Comparison of ENCODE assay signal across 13 cellular contexts in genomic region chr7:235576-236395, GRCh38. TPM values are rescaled to one million over a fixed set of nuclear protein-coding genes. Genes with fewer than 3 reads are reported as not detected.
DNase-seq lines count a peak whose midpoint lies in the region; ATAC-seq and TF ChIP-seq lines count a peak whose summit lies in the region.
"Had no signal": no experiment of that assay in that cellular context is flagged by ENCODE, and none has a peak within 500 bp of the region (broad histone marks: within the 10 kb centered on the region; RNA-seq: fewer than 3 reads in every experiment).

No MANE protein-coding gene starts in this region.

- H3K27ac ChIP-seq in AG04450 (ENCODE audit: low read depth, low read length) = peak overlapping the region; percentile 70
- no peak overlapping the region for H3K27ac ChIP-seq in Karpas-422 (ENCODE audit: low read length)

- H3K9me2 ChIP-seq in Karpas-422 (replicated peaks; ENCODE audit: insufficient read depth, low read length) = no peaks in the 10 kb centered on the region

- no peak overlapping the region for H3K9ac ChIP-seq in Karpas-422 (ENCODE audit: low read length)

- ATAC-seq in sciatic nerve = peak; percentile 1
- no peak for ATAC-seq in HG02623 (IDR thresholded peaks at IDR 0.05; ENCODE audit: unreplicated experiment)
- ATAC-seq in HG03378 (IDR thresholded peaks at IDR 0.05; ENCODE audit: unreplicated experiment) = no peak
- ATAC-seq: SK-N-SH treated with all-trans-retinoic acid at 6 μM for 48 hours had no signal

- CTCF ChIA-PET in AG04450 (lab: Charles Lee) = no interaction called here

- no peaks in the 10 kb centered on the region for H4K20me1 ChIP-seq in Karpas-422 (ENCODE audit: insufficient read depth, low read depth, low read length)

- no peak overlapping the region for H3K4me2 ChIP-seq in Karpas-422 (ENCODE audit: low read depth, low read length, poor library complexity, severe bottlenecking)

- no peak overlapping the region for H3K4me3 ChIP-seq in AG04450 (ENCODE audit: low read depth, low read length)
- no peak overlapping the region for H3K4me3 ChIP-seq in Karpas-422 (ENCODE audit: low read length)
- H3K4me3 ChIP-seq: mucosa of descending colon had no signal

- no peak overlapping the region for H2AFZ ChIP-seq in Karpas-422 (ENCODE audit: low read length)

- POLR2A ChIA-PET in AG04450 (lab: Yijun Ruan, JAX) = interaction anchor here (0.9 to 2.1 kb wide), 4 partner anchors 13 to 44 kb away, joined by 3 to 17 read pairs (median 4); partner anchors contain the start of gene FAM20C

- H3K9me3 ChIP-seq in AG04450 (ENCODE audit: control insufficient read depth, insufficient read depth, low read length) = peaks cover 6% of the 10 kb centered on the region; the same call in 1 of the 2 replicates
- no peaks in the 10 kb centered on the region; the same call in 1 of the 2 replicates for H3K9me3 ChIP-seq in Karpas-422 (ENCODE audit: low read length)
- H3K9me3 ChIP-seq: mucosa of descending colon had no signal

- H3K36me3 ChIP-seq in Karpas-422 (ENCODE audit: insufficient read depth, low read length) = no peaks in the 10 kb centered on the region

- H3K27me3 ChIP-seq in AG04450 (ENCODE audit: control insufficient read depth, insufficient read depth, low read length) = no peaks in the 10 kb centered on the region
- H3K27me3 ChIP-seq in Karpas-422 (ENCODE audit: low read length) = no peaks in the 10 kb centered on the region

- H3K79me2 ChIP-seq in Karpas-422 (ENCODE audit: low read length) = no peaks in the 10 kb centered on the region

- no peaks in the 10 kb centered on the region for H3K4me1 ChIP-seq in Karpas-422 (ENCODE audit: low read length)

- TF ChIP-seq CTCF in AG04450 (IDR thresholded peaks at IDR 0.05; ENCODE audit: low read depth, low read length) = no peak

- intact Hi-C loops in sciatic nerve (cut with DNase I) = no loop called here

- DNase-seq in AG04450 (ENCODE audit: low read depth, low spot score) (no peak), cerebellum (ENCODE audit: low spot score) (peak; percentile 82), kidney tubule cell (ENCODE audit: low spot score) (peak; percentile 18), sciatic nerve (ENCODE audit: low spot score) (no peak), SHP77 treated with DMSO at 0.1 percent for 48 hours (lab: John Stamatoyannopoulos, UW) (no peak), Karpas-422 (no peak)
- DNase-seq: mucosa of descending colon, NCI-H2081 had no signal

RNA-seq across cellular contexts. Expression of gene FAM20C, which starts 43.4 kb away (rescaled TPM):
- polyA plus RNA-seq in AG04450 (2011; rRNA removed) = 34.5 and 44.6 TPM in 2 replicates
- 39.0 and 42.8 TPM in 2 replicates for polyA minus RNA-seq in AG04450 (2011; rRNA and poly(A)+ RNA removed)
- total RNA-seq in cerebellum = 19.8 TPM
- 57.0 TPM for total RNA-seq in sciatic nerve
- total RNA-seq in Karpas-422 (2014; rRNA removed; shearing (Covaris generic); ENCODE audit: low replicate concordance) = not detected in 2 replicates

RNA-seq across cellular contexts. Expression of gene FOXL3, which starts 54.2 kb away (rescaled TPM):
- not detected in 2 replicates for polyA plus RNA-seq in AG04450 (2011; rRNA removed)
- polyA minus RNA-seq in AG04450 (2011; rRNA and poly(A)+ RNA removed) = not detected in 2 replicates
- total RNA-seq in cerebellum (not detected), sciatic nerve (not detected)
- not detected in 2 replicates for total RNA-seq in Karpas-422 (2014; rRNA removed; shearing (Covaris generic); ENCODE audit: low replicate concordance)
- total RNA-seq: A673, Calu3 had no signal

Comparison
In these comparisons a context has a peak if more than half of its experiments do, and no peak if none do; other contexts are left out.
1. DNase-seq: peak in cerebellum (single experiment) and kidney tubule cell (single experiment); none in AG04450 (single experiment), sciatic nerve (single experiment), SHP77 treated with DMSO at 0.1 percent for 48 hours (single experiment) and Karpas-422 (single experiment).
2. RNA of gene FAM20C, which starts 43.4 kb away (total RNA-seq): 57.0 TPM in sciatic nerve (single experiment) and 19.8 TPM in cerebellum (single experiment); not detected in Karpas-422; every median in the first group is over 10 times any median in the second.